Comparison of ENCODE assay signal across 22 cellular contexts in the genomic region with DNA sequence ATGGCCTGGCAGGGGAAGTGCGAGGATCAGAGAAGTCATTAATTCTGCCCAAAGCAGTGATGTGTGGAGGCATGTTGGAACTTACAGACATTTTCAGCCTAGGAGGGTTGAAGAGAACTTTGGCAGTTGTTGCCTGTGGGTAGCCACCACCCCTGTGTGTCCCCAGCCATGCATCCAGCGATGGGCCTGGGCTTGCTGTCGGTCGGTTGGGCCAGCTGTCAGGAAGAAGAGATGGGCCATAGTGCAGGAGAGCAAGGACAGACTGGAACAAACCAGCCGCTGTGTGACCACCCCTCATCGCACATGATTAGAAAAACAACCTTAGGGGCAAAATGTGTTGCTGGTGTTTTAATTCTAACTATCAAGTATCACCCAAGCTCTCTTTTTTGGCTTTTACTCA.
"Had no signal": no experiment of that assay in that cellular context is flagged by ENCODE, and none has a peak within 500 bp of the region (broad histone marks: within the 10 kb centered on the region; RNA-seq: fewer than 3 reads in every experiment).

No MANE protein-coding gene starts in this region.

- H3K36me3 ChIP-seq: MG63 had no signal

- DNase-seq: IMR-90, Karpas-422, KG1, MG63, NCI-H1092, NCI-H1105 treated with DMSO at 0.1 percent for 48 hours, NCI-H1417 treated with DMSO at 0.1 percent for 48 hours, NCI-H146, NCI-H1694 treated with DMSO at 0.1 percent for 48 hours, NCI-H1930, NCI-H2081, NCI-H2107, NCI-H2227 treated with DMSO at 0.1 percent for 48 hours, NCI-H524 treated with DMSO at 0.1 percent for 48 hours, NCI-H69, NCI-H774, PC-3, SHP77, SK-N-SH had no signal

- H3K27ac ChIP-seq: RWPE1 had no signal

- H3K4me2 ChIP-seq: SK-N-SH had no signal

- H3K27me3 ChIP-seq: MG63 had no signal

- H3K9ac ChIP-seq: SK-N-SH had no signal

- ATAC-seq: HepG2, Panc1, PC-3 had no signal

- FAIRE-seq: HepG2 had no signal

- H3K9me3 ChIP-seq: MG63, SK-N-SH had no signal

- H3K4me3 ChIP-seq: MG63 had no signal
